28 cellular contexts compared by ENCODE assay signal in genomic region chr20:56001106-56001785, GRCh38. TPM values are rescaled to one million over a fixed set of nuclear protein-coding genes. Genes with fewer than 3 reads are reported as not detected.
"Had no signal": no experiment of that assay in that cellular context is flagged by ENCODE, and none has a peak within 500 bp of the region (broad histone marks: within the 10 kb centered on the region; RNA-seq: fewer than 3 reads in every experiment).

No MANE protein-coding gene starts in this region.

- ATAC-seq: activated T-helper 17 cell treated with anti-CD3 and anti-CD28 coated beads, Interleukin-2, amount 50 U/mL, for 72 hours; Panc1; Right ventricle myocardium inferior; T-helper 17 cell; WTC11 had no signal

- DNase-seq: activated CD4-positive, alpha-beta memory T cell treated with anti-CD3 and anti-CD28 coated beads for 36 hours; activated CD4-positive, alpha-beta T cell treated with anti-CD3 and anti-CD28 coated beads for 1 hour; activated CD4-positive, alpha-beta T cell treated with anti-CD3 and anti-CD28 coated beads, Interleukin-2, amount 10 ng/mL, durations not matched to agents 7 days and 5 days; activated CD8-positive, alpha-beta memory T cell treated with anti-CD3 and anti-CD28 coated beads for 24 hours; activated gamma-delta T cell; activated naive CD4-positive, alpha-beta T cell treated with anti-CD3 and anti-CD28 coated beads for 36 hours; activated T-cell treated with anti-CD3 and anti-CD28 coated beads, Interleukin-2, amount 50 U/mL, for 48 hours; amygdala; KG1; NCI-H1048; NCI-H146; NCI-H187 treated with DMSO at 0.1 percent for 48 hours; NCI-H2171; NCI-H226; NCI-H526; RPMI8226; T-helper 17 cell; T-helper 9 cell had no signal

- H3K4me3 ChIP-seq: SK-N-MC had no signal

- H3K27ac ChIP-seq: SK-N-MC had no signal

RNA-seq across cellular contexts. Expression of gene CBLN4, which starts 4.1 kb away (rescaled TPM):
- total RNA-seq: activated CD4-positive, alpha-beta memory T cell treated with anti-CD3 and anti-CD28 coated beads for 36 hours; activated CD4-positive, alpha-beta T cell treated with anti-CD3 and anti-CD28 coated beads, Interleukin-2, amount 10 ng/mL, durations not matched to agents 7 days and 5 days; activated naive CD4-positive, alpha-beta T cell treated with anti-CD3 and anti-CD28 coated beads for 36 hours; activated T-helper 17 cell treated with anti-CD3 and anti-CD28 coated beads, Interleukin-2, amount 50 U/mL, for 72 hours; astrocyte; LHCN-M2; M059J; NCI-H460; OCI-LY7; Right ventricle myocardium inferior; T-helper 17 cell; WTC11 had no signal
